ENCODE assay signal across 8 cellular contexts in the genomic region with DNA sequence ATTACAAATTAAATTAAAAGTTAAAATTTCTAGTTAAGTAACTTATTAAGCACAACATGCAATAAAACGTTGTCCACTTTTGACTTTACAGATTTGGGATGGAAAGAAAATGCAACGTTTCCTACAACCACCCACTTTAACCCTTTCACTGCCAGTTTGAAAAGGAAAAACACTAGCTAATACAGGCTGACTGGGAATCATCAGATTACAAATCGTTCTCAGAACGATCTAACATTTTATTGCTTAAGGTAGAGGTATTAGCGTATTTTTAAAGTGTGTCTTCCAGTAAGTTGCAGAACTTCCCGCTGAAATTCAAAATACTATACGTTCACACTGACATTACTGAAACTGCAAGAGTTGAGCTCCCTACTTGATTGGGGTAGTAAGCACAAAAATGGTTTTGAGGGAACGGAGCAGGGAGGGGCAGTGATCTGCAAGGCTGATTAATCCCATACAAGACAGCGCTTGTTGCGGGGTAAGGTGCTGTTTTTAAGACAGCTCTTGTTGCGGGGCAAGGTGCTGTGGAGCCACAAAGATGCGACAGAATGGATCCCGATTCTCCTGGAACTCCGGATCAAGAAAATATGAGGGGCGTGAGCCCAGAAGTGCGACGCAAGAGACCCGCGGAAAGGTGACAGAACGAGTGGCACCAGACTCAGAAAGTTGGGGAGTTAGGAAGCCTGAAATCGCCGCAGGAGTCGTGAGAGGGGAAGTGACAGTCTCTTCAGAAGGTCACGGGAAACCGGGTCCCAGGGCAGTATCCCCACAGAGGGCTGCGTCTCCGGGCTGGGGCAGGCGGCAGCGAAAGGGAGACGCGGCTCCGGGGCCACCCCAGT. TPM values are rescaled to one million over a fixed set of nuclear protein-coding genes. Genes with fewer than 3 reads are reported as not detected.
DNase-seq lines count a peak whose midpoint lies in the region; ATAC-seq and TF ChIP-seq lines count a peak whose summit lies in the region.

No MANE protein-coding gene starts in this region.

- DNase-seq in stimulated activated naive CD4-positive, alpha-beta T cell (lab: John Stamatoyannopoulos, UW), result peak in 4 of 6 experiments; percentile 15 to 52 (median 38)
- no peak for DNase-seq in stimulated activated naive CD4-positive, alpha-beta T cell treated with Interleukin-2 at 50 U/mL for 16 hours (lab: John Stamatoyannopoulos, UW)
- DNase-seq in NCI-H1092 (lab: John Stamatoyannopoulos, UW), result peak; percentile 7
- DNase-seq in heart right ventricle, result no peak
- no peak for DNase-seq in prostate gland (ENCODE audit: low spot score)
- no peak for DNase-seq in ecto neural progenitor cell (ENCODE audit: low spot score)

- H3K27ac Mint-ChIP-seq in activated naive CD4-positive, alpha-beta T cell treated with anti-CD3 and anti-CD28 coated beads, Interleukin-2, amount 50 U/mL, for 24 hours, result peak overlapping the region; percentile 100

- intact Hi-C loops in heart right ventricle (cut with DNase I) (loop anchor here in 8 of 10 donors (2.0 to 10.0 kb wide), 6 partner anchors 31 to 91 kb away; no protein-coding TSS in a partner anchor), prostate gland (cut with DNase I) (loop anchor here (5.0 kb wide), 1 partner anchor 103 kb away; a partner anchor contains a TSS)

- H3K27ac ChIP-seq in heart right ventricle, result peak overlapping the region; percentile 93 to 99 (median 98)
- peak overlapping the region; percentile 95 to 97 for H3K27ac ChIP-seq in prostate gland

- ATAC-seq in HG02623 (IDR thresholded peaks at IDR 0.05; ENCODE audit: unreplicated experiment) (peak; percentile 18), heart right ventricle (peak; percentile 14 to 66 (median 39))

- TF ChIP-seq POLR2A in prostate gland (IDR thresholded peaks at IDR 0.05), result no peak

- H3K27me3 ChIP-seq in heart right ventricle, result no peaks in the 10 kb centered on the region
- no peaks in the 10 kb centered on the region for H3K27me3 ChIP-seq in prostate gland (replicated peaks; ENCODE audit: insufficient read depth)

- WGBS in heart right ventricle, 2 donors, result 0% methylated on average over 32 of the region's 32 CpGs
- WGBS in prostate gland, result under 1% methylated on average over 32 of the region's 32 CpGs

- H3K36me3 Mint-ChIP-seq in activated naive CD4-positive, alpha-beta T cell treated with anti-CD3 and anti-CD28 coated beads, Interleukin-2, amount 50 U/mL, for 24 hours, result peaks cover 2% of the 10 kb centered on the region

- H3K4me3 Mint-ChIP-seq in activated naive CD4-positive, alpha-beta T cell treated with anti-CD3 and anti-CD28 coated beads, Interleukin-2, amount 50 U/mL, for 24 hours, result peak overlapping the region; percentile 100

- no peaks in the 10 kb centered on the region for H3K27me3 Mint-ChIP-seq in activated naive CD4-positive, alpha-beta T cell treated with anti-CD3 and anti-CD28 coated beads, Interleukin-2, amount 50 U/mL, for 24 hours

- H3K36me3 ChIP-seq in heart right ventricle, result peaks cover 0 to 1% (median 0%) of the 10 kb centered on the region in 9 donors
- no peaks in the 10 kb centered on the region for H3K36me3 ChIP-seq in prostate gland

- H3K9me3 Mint-ChIP-seq in activated naive CD4-positive, alpha-beta T cell treated with anti-CD3 and anti-CD28 coated beads, Interleukin-2, amount 50 U/mL, for 24 hours, result no peaks in the 10 kb centered on the region

- H3K4me1 Mint-ChIP-seq in activated naive CD4-positive, alpha-beta T cell treated with anti-CD3 and anti-CD28 coated beads, Interleukin-2, amount 50 U/mL, for 24 hours, result peaks cover 63% of the 10 kb centered on the region

- no peaks in the 10 kb centered on the region for H3K9me3 ChIP-seq in heart right ventricle
- no peaks in the 10 kb centered on the region for H3K9me3 ChIP-seq in prostate gland

- no peak for TF ChIP-seq CTCF in heart right ventricle (IDR thresholded peaks at IDR 0.05)
- TF ChIP-seq CTCF in prostate gland (IDR thresholded peaks at IDR 0.05), result no peak

- H3K4me1 ChIP-seq in heart right ventricle, result peaks cover 4 to 83% (median 72%) of the 10 kb centered on the region in 9 donors
- H3K4me1 ChIP-seq in prostate gland (replicated peaks), result no peaks in the 10 kb centered on the region

- H3K4me3 ChIP-seq in heart right ventricle, result peak overlapping the region; percentile 58 to 97 (median 82)
- peak overlapping the region; percentile 78 to 84 for H3K4me3 ChIP-seq in prostate gland

RNA-seq across cellular contexts. Expression of a gene that starts 0.6 kb away (rescaled TPM):
- 100 to 1,000 TPM; 298 to 686 (median 410) TPM for total RNA-seq in heart right ventricle
- polyA plus RNA-seq in heart right ventricle, result 100 to 1,000 TPM; 143 to 192 TPM
- total RNA-seq in prostate gland, result 100 to 1,000 TPM in 1 of 2 donors, 10 to 100 TPM in 1; 96.6 to 107 TPM

RNA-seq across cellular contexts. Expression of a gene that starts 0.9 kb away (rescaled TPM):
- total RNA-seq in heart right ventricle, result 1,000 to 10,000 TPM in 3 of 10 donors, 100 to 1,000 TPM in 7; 740 to 1,542 (median 874) TPM
- polyA plus RNA-seq in heart right ventricle, result 100 to 1,000 TPM; 256 to 437 TPM
- 100 to 1,000 TPM; 119 to 130 TPM for total RNA-seq in prostate gland

Comparison
In these comparisons a context has a peak if more than half of its experiments do, and no peak if none do; other contexts are left out.
1. DNase-seq: peak in stimulated activated naive CD4-positive, alpha-beta T cell (4 of 6) and NCI-H1092 (single experiment); none in stimulated activated naive CD4-positive, alpha-beta T cell treated with Interleukin-2 at 50 U/mL for 16 hours (single experiment), heart right ventricle (0 of 2), prostate gland (single experiment) and ecto neural progenitor cell (single experiment).
2. RNA of a gene that starts 0.9 kb away (total RNA-seq): 740 to 1,542 TPM in heart right ventricle; 119 to 130 TPM in prostate gland; every median in the first group is over 4 times any median in the second.